ENCODE assay signal across 1 cellular context in the genomic region with DNA sequence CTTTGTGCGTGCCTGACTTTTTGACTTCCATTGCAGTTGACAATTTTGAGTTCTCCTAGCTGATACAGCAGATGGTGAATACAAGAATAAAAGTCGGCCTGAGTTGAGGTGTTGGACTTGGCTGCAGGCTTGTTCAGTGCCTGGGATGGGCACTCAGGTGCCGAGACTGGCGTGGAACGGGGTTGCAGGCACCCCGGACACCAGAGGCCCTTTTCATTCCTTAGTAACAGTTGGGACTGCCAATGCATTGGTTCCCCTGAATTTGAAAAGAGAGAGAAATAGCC.
TF ChIP-seq lines count a peak whose summit lies in the region.

No MANE protein-coding gene starts in this region.

TF ChIP-seq in GM12878, 131 proteins besides CTCF, POLR2A, EP300 and RAD21:
- TF ChIP-seq, protein P1, sequence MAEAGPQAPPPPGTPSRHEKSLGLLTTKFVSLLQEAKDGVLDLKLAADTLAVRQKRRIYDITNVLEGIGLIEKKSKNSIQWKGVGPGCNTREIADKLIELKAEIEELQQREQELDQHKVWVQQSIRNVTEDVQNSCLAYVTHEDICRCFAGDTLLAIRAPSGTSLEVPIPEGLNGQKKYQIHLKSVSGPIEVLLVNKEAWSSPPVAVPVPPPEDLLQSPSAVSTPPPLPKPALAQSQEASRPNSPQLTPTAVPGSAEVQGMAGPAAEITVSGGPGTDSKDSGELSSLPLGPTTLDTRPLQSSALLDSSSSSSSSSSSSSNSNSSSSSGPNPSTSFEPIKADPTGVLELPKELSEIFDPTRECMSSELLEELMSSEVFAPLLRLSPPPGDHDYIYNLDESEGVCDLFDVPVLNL (IDR thresholded peaks at IDR 0.05; ENCODE audit: low read depth, low read length): no peak
- TF ChIP-seq FOXK2 (IDR thresholded peaks at IDR 0.05) (no peak), ZNF207 (IDR thresholded peaks at IDR 0.05; ENCODE audit: borderline replicate concordance) (no peak), CHD2 (IDR thresholded peaks at IDR 0.05; ENCODE audit: borderline replicate concordance, low read depth, low read length) (no peak), MXI1 (IDR thresholded peaks at IDR 0.05; ENCODE audit: low read depth, low read length) (no peak), SMAD1 (IDR thresholded peaks at IDR 0.05; ENCODE audit: low read depth, partially characterized antibody) (no peak)
- TF ChIP-seq, protein P2, sequence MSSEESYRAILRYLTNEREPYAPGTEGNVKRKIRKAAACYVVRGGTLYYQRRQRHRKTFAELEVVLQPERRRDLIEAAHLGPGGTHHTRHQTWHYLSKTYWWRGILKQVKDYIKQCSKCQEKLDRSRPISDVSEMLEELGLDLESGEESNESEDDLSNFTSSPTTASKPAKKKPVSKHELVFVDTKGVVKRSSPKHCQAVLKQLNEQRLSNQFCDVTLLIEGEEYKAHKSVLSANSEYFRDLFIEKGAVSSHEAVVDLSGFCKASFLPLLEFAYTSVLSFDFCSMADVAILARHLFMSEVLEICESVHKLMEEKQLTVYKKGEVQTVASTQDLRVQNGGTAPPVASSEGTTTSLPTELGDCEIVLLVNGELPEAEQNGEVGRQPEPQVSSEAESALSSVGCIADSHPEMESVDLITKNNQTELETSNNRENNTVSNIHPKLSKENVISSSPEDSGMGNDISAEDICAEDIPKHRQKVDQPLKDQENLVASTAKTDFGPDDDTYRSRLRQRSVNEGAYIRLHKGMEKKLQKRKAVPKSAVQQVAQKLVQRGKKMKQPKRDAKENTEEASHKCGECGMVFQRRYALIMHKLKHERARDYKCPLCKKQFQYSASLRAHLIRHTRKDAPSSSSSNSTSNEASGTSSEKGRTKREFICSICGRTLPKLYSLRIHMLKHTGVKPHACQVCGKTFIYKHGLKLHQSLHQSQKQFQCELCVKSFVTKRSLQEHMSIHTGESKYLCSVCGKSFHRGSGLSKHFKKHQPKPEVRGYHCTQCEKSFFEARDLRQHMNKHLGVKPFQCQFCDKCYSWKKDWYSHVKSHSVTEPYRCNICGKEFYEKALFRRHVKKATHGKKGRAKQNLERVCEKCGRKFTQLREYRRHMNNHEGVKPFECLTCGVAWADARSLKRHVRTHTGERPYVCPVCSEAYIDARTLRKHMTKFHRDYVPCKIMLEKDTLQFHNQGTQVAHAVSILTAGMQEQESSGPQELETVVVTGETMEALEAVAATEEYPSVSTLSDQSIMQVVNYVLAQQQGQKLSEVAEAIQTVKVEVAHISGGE (CRISPR knock-in tag; IDR thresholded peaks at IDR 0.05): no peak
- TF ChIP-seq, protein P3, sequence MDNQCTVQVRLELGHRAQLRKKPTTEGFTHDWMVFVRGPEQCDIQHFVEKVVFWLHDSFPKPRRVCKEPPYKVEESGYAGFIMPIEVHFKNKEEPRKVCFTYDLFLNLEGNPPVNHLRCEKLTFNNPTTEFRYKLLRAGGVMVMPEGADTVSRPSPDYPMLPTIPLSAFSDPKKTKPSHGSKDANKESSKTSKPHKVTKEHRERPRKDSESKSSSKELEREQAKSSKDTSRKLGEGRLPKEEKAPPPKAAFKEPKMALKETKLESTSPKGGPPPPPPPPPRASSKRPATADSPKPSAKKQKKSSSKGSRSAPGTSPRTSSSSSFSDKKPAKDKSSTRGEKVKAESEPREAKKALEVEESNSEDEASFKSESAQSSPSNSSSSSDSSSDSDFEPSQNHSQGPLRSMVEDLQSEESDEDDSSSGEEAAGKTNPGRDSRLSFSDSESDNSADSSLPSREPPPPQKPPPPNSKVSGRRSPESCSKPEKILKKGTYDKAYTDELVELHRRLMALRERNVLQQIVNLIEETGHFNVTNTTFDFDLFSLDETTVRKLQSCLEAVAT (IDR thresholded peaks at IDR 0.05): no peak
- TF ChIP-seq, protein P4, sequence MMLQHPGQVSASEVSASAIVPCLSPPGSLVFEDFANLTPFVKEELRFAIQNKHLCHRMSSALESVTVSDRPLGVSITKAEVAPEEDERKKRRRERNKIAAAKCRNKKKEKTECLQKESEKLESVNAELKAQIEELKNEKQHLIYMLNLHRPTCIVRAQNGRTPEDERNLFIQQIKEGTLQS (IDR thresholded peaks at IDR 0.05; ENCODE audit: borderline replicate concordance, extremely low read depth, low read depth, low read length): no peak
